ENCODE assay signal across 8 cellular contexts in genomic region chr20:51927970-51928369, GRCh38.
DNase-seq lines count a peak whose midpoint lies in the region; ATAC-seq, FAIRE-seq and TF ChIP-seq lines count a peak whose summit lies in the region.
"Not testable (repeated sequence)": the region's sequence is repeated elsewhere in the genome, so short reads cannot be mapped to it uniquely, and the experiment has no call there.

No MANE protein-coding gene starts in this region.

- H3K27ac Mint-ChIP-seq in Caco-2 (ENCODE audit: unreplicated experiment) (peak overlapping the region; percentile 4), nephron progenitor cell (peak overlapping the region; percentile 91), neural progenitor cell (peak overlapping the region; percentile 78)

- TF ChIP-seq POLR2A in K562 (conservative IDR thresholded peaks at IDR 0.05); endothelial cell of umbilical vein (IDR thresholded peaks at IDR 0.05; ENCODE audit: low read depth, low read length): not testable (repeated sequence)

- not testable (repeated sequence) for H3K9me3 ChIP-seq in BLaER1 treated with 17β-estradiol and CSF1 and Interleukin-3, amounts not matched to agents 10 nM and 100 nM (replicated peaks in 1 of 11); Caco-2; HEK293 (ENCODE audit: control insufficient read depth, insufficient read depth, low read depth, low read length); K562 (replicated peaks; ENCODE audit: control insufficient read depth, insufficient read depth, low read depth, low read length); endothelial cell of umbilical vein (replicated peaks; ENCODE audit: control insufficient read depth, insufficient read depth, low read length); neural progenitor cell (ENCODE audit: low read depth)

- H3K4me1 ChIP-seq in BLaER1 treated with 17β-estradiol and CSF1 and Interleukin-3, amounts not matched to agents 10 nM and 100 nM: peaks cover 11 to 43% (median 28%) of the 10 kb centered on the region in 10 experiments
- peaks cover 17% of the 10 kb centered on the region for H3K4me1 ChIP-seq in Caco-2
- H3K4me1 ChIP-seq in HEK293 (ENCODE audit: control insufficient read depth, insufficient read depth, low read length): peaks cover 17% of the 10 kb centered on the region
- not testable (repeated sequence) for H3K4me1 ChIP-seq in K562 (replicated peaks in 1 of 2; ENCODE audit: control insufficient read depth in 2 of 2, insufficient read depth in 2 of 2, low read length in 2 of 2); neural progenitor cell
- H3K4me1 ChIP-seq in endothelial cell of umbilical vein (ENCODE audit: control insufficient read depth, extremely low read depth, insufficient read depth, low read length): peaks cover 34% of the 10 kb centered on the region

- intact Hi-C loops in Caco-2 (cut with micrococcal nuclease; ENCODE audit: unreplicated experiment); K562 (cut with micrococcal nuclease): not testable (repeated sequence)
- intact Hi-C loops in endothelial cell of umbilical vein (cut with micrococcal nuclease): loop anchor here (1.0 to 5.0 kb wide), 3 partner anchors 41 to 297 kb away; no protein-coding TSS in a partner anchor

- TF ChIP-seq RAD21 in K562 (CRISPR knock-in tag; conservative IDR thresholded peaks at IDR 0.05 in 1 of 2, IDR thresholded peaks at IDR 0.05 in 1 of 2): not testable (repeated sequence)

- not testable (repeated sequence) for TF ChIP-seq EP300 in K562 (IDR thresholded peaks at IDR 0.05; ENCODE audit: low read length)

- not testable (repeated sequence) for H3K36me3 Mint-ChIP-seq in Caco-2 (ENCODE audit: insufficient read depth, unreplicated experiment); nephron progenitor cell (ENCODE audit: low read depth); neural progenitor cell

- not testable (repeated sequence) for H3K4me3 ChIP-seq in BLaER1 treated with 17β-estradiol and CSF1 and Interleukin-3, amounts not matched to agents 10 nM and 100 nM; Caco-2 (ENCODE audit: low read depth, low read length); HEK293 (ENCODE audit: low read depth, low read length); K562; endothelial cell of umbilical vein (replicated peaks in 1 of 3; ENCODE audit: insufficient read depth in 1 of 3, low read depth in 1 of 3, low read length in 3 of 3); neural progenitor cell

- not testable (repeated sequence) for H3K4me3 Mint-ChIP-seq in Caco-2 (ENCODE audit: unreplicated experiment); nephron progenitor cell; neural progenitor cell

- not testable (repeated sequence) for H3K79me2 ChIP-seq in K562 (ENCODE audit: control insufficient read depth, insufficient read depth, low read length); endothelial cell of umbilical vein (ENCODE audit: control insufficient read depth, insufficient read depth, low read length); neural progenitor cell (ENCODE audit: low read depth)

- dilution Hi-C loops in endothelial cell of umbilical vein (cut with MboI; ENCODE audit: extremely low pct_ligation_motif_present, low sequenced_read_pairs): not testable (repeated sequence)

- not testable (repeated sequence) for H4K20me1 ChIP-seq in BLaER1 treated with 17β-estradiol and CSF1 and Interleukin-3, amounts not matched to agents 10 nM and 100 nM; K562 (replicated peaks; ENCODE audit: control insufficient read depth, insufficient read depth, low read length); endothelial cell of umbilical vein (replicated peaks; ENCODE audit: control insufficient read depth, extremely low read depth, insufficient read depth, low read length); neural progenitor cell (ENCODE audit: low read depth)

- peak overlapping the region in 9 of 11 experiments; percentile 42 to 74 (median 65); a peak in 16 of 22 replicates for H3K27ac ChIP-seq in BLaER1 treated with 17β-estradiol and CSF1 and Interleukin-3, amounts not matched to agents 10 nM and 100 nM
- not testable (repeated sequence) for H3K27ac ChIP-seq in HEK293 (ENCODE audit: extremely low read depth, low read depth, low read length); K562 (ENCODE audit: extremely low read depth, low read depth, low read length); neural progenitor cell
- H3K27ac ChIP-seq in endothelial cell of umbilical vein (ENCODE audit: insufficient read depth, low read depth, low read length): peak overlapping the region; percentile 93

- H3K9me1 ChIP-seq in K562 (ENCODE audit: control insufficient read depth, insufficient read depth, low read length); endothelial cell of umbilical vein (replicated peaks; ENCODE audit: control insufficient read depth, extremely low read depth, insufficient read depth, low read length): not testable (repeated sequence)

- TF ChIP-seq CTCF in Caco-2 (IDR thresholded peaks at IDR 0.05; ENCODE audit: insufficient read depth in 1 of 2, low read depth in 1 of 2, low read length in 1 of 2, severe bottlenecking in 1 of 2, unreplicated experiment in 1 of 2); HEK293 (tag by site-specific recombination; IDR thresholded peaks at IDR 0.05); K562 (IDR thresholded peaks at IDR 0.05 in 2 of 3, conservative IDR thresholded peaks at IDR 0.05 in 1 of 3; ENCODE audit: insufficient read depth in 2 of 3, low read depth in 1 of 3, low read length in 3 of 3); endothelial cell of umbilical vein (IDR thresholded peaks at IDR 0.05; ENCODE audit: extremely low read depth in 1 of 2, insufficient read depth in 1 of 2, low read depth in 1 of 2, low read length in 2 of 2); nephron progenitor cell (IDR thresholded peaks at IDR 0.05); neural progenitor cell (IDR thresholded peaks at IDR 0.05): not testable (repeated sequence)

- 0% methylated on average over 3 of the region's 5 CpGs for WGBS in K562 (ENCODE audit: insufficient coverage, low coverage, missing lambda C conversion rate)

- H3K27me3 ChIP-seq in BLaER1 treated with 17β-estradiol and CSF1 and Interleukin-3, amounts not matched to agents 10 nM and 100 nM; Caco-2 (replicated peaks; ENCODE audit: control insufficient read depth, insufficient read depth, low read length); endothelial cell of umbilical vein (ENCODE audit: control insufficient read depth in 2 of 2, insufficient read depth in 2 of 2, low read length in 2 of 2); neural progenitor cell: not testable (repeated sequence)
- H3K27me3 ChIP-seq in K562 (ENCODE audit: control insufficient read depth in 2 of 2, insufficient read depth in 2 of 2, low read length in 2 of 2): peaks cover 10 to 11% of the 10 kb centered on the region in 2 experiments; a peak in 3 of 5 replicates

- 0 out of 22 replicates have a peak overlapping the region, but pooled peaks of 1 of the 11 experiments have one; percentile 10 for H3K9ac ChIP-seq in BLaER1 treated with 17β-estradiol and CSF1 and Interleukin-3, amounts not matched to agents 10 nM and 100 nM
- H3K9ac ChIP-seq in K562 (ENCODE audit: insufficient read depth in 1 of 2, low read depth in 2 of 2, low read length in 2 of 2); endothelial cell of umbilical vein (replicated peaks; ENCODE audit: extremely low read depth, insufficient read depth, low read length); neural progenitor cell: not testable (repeated sequence)

- in situ Hi-C loops in K562 (cut with MboI): not testable (repeated sequence)

- not testable (repeated sequence) for ATAC-seq in K562

- H2AFZ ChIP-seq in K562 (ENCODE audit: low read depth, low read length); endothelial cell of umbilical vein (ENCODE audit: low read depth, low read length); neural progenitor cell (replicated peaks): not testable (repeated sequence)

- CTCF ChIA-PET in Caco-2 (lab: Charles Lee); HEK293 (lab: Yijun Ruan, JAX); K562 (lab: Yijun Ruan, JAX; ENCODE audit: low intra/inter-chr PET ratio): not testable (repeated sequence)
- CTCF ChIA-PET in endothelial cell of umbilical vein (lab: Charles Lee): interaction anchor here (0.7 to 1.1 kb wide), 2 partner anchors 38 to 151 kb away, joined by 3 read pairs; no protein-coding TSS in a partner anchor

- not testable (repeated sequence) for H3K36me3 ChIP-seq in BLaER1 treated with 17β-estradiol and CSF1 and Interleukin-3, amounts not matched to agents 10 nM and 100 nM; Caco-2 (ENCODE audit: control insufficient read depth, insufficient read depth, low read length); HEK293 (ENCODE audit: control insufficient read depth in 2 of 2, insufficient read depth in 1 of 2, low read length in 2 of 2); K562 (ENCODE audit: control insufficient read depth, insufficient read depth, low read length); endothelial cell of umbilical vein (ENCODE audit: control insufficient read depth in 2 of 2, extremely low read depth in 1 of 2, insufficient read depth in 2 of 2, low read length in 2 of 2); neural progenitor cell

- H3K4me1 Mint-ChIP-seq in Caco-2 (ENCODE audit: low read depth, unreplicated experiment): peaks cover 19% of the 10 kb centered on the region
- peaks cover 46% of the 10 kb centered on the region for H3K4me1 Mint-ChIP-seq in nephron progenitor cell
- peaks cover 27% of the 10 kb centered on the region for H3K4me1 Mint-ChIP-seq in neural progenitor cell

- DNase-seq in Caco-2; HTR-8/SVneo (ENCODE audit: insufficient read length, low spot score); K562 (ENCODE audit: extremely low read depth in 1 of 4, low spot score in 3 of 4); endothelial cell of umbilical vein (ENCODE audit: low read depth, low spot score); nephron progenitor cell; neural progenitor cell (ENCODE audit: low spot score): not testable (repeated sequence)

- not testable (repeated sequence) for H3F3A ChIP-seq in neural progenitor cell (ENCODE audit: low read depth)

- H3K4me2 ChIP-seq in BLaER1 treated with 17β-estradiol and CSF1 and Interleukin-3, amounts not matched to agents 10 nM and 100 nM: peak overlapping the region in 5 of 11 experiments; percentile 57 to 76 (median 67); a peak in 4 of 22 replicates
- not testable (repeated sequence) for H3K4me2 ChIP-seq in K562 (ENCODE audit: insufficient read depth, low read length); endothelial cell of umbilical vein (ENCODE audit: insufficient read depth, low read length); neural progenitor cell

- not testable (repeated sequence) for BruUV-seq in Caco-2 (replicated peaks; lab: Mats Ljungman, UMichigan); K562 (replicated peaks; lab: Mats Ljungman, UMichigan); endothelial cell of umbilical vein (replicated peaks; lab: Mats Ljungman, UMichigan)

- H3K9me3 Mint-ChIP-seq in Caco-2 (ENCODE audit: unreplicated experiment); nephron progenitor cell; neural progenitor cell: not testable (repeated sequence)

- POLR2A ChIA-PET in Caco-2 (lab: Charles Lee); endothelial cell of umbilical vein (lab: Charles Lee): not testable (repeated sequence)
- POLR2A ChIA-PET in HEK293 (lab: Yijun Ruan, JAX) (interaction anchor here (0.6 kb wide), 1 partner anchor 1635 kb away, joined by 3 read pairs; no protein-coding TSS in a partner anchor), K562 (lab: Yijun Ruan, JAX) (interaction anchor here (0.6 kb wide), 1 partner anchor 302 kb away, joined by 3 read pairs; no protein-coding TSS in a partner anchor)

- H3K27me3 Mint-ChIP-seq in Caco-2 (ENCODE audit: insufficient read depth, unreplicated experiment); nephron progenitor cell (ENCODE audit: low read depth, poor library complexity); neural progenitor cell (ENCODE audit: insufficient read depth, low read depth): not testable (repeated sequence)

- peak; percentile 74 for FAIRE-seq in HTR-8/SVneo (lab: Jason Lieb, UNC)
- FAIRE-seq in K562 (lab: Jason Lieb, UNC); endothelial cell of umbilical vein (lab: Jason Lieb, UNC): not testable (repeated sequence)

Comparison
In these comparisons a context has a peak if more than half of its experiments do, and no peak if none do; other contexts are left out.
1. H3K27ac Mint-ChIP-seq: peak in every context shown above with its lines; median percentile 91 in nephron progenitor cell; 78 in neural progenitor cell; 4 in Caco-2.